Comparison of ENCODE assay signal across 8 cellular contexts in the genomic region with DNA sequence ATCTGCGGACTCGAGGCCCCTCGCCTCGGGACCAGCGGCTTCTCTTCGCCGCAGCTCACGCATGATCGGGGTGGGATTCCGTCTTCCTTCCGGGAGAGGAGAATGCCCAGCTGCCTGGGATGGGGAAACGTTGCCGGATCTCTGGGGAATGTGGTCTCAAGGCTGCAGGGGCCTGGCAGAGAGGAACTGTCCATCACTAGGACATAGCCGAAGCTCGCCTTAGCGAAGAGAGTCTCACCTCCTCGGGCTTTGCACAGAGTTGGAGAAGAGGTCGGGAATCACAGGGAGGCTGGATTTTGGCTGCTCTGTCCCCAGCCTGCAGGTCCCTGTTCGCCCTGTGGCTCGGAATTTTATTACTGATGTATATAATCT. TPM values are rescaled to one million over a fixed set of nuclear protein-coding genes. Genes with fewer than 3 reads are reported as not detected.
DNase-seq lines count a peak whose midpoint lies in the region; FAIRE-seq and TF ChIP-seq lines count a peak whose summit lies in the region.

No MANE protein-coding gene starts in this region.

- H3K4me1 ChIP-seq in HUES6 (ENCODE audit: control insufficient read depth, insufficient read depth, low read length) (peaks cover 25% of the 10 kb centered on the region), kidney (ENCODE audit: control insufficient read depth in 1 of 2, insufficient read depth in 1 of 2, low read depth in 1 of 2, low read length in 2 of 2) (peaks cover 4 to 7% of the 10 kb centered on the region in 2 donors), subcutaneous abdominal adipose tissue (ENCODE audit: control insufficient read depth in 5 of 5, insufficient read depth in 5 of 5, low read length in 5 of 5) (peaks cover 0 to 27% (median 22%) of the 10 kb centered on the region in 5 donors)

- H3K9ac ChIP-seq in HUES6 (ENCODE audit: low read length) (peak overlapping the region; percentile 97), kidney (ENCODE audit: low read length in 2 of 2) (peak overlapping the region; percentile 33 to 73), subcutaneous abdominal adipose tissue (ENCODE audit: low read length in 5 of 5) (peak overlapping the region in 3 of 5 donors; percentile 62 to 72 (median 65))

- H3K27me3 Mint-ChIP-seq in brain, result peaks cover 5% of the 10 kb centered on the region

- H3K4me3 Mint-ChIP-seq in brain, result peak overlapping the region; percentile 91 to 96 (median 93)

- H3K27me3 ChIP-seq in HUES6 (ENCODE audit: control insufficient read depth, insufficient read depth, low read length), result no peaks in the 10 kb centered on the region
- H3K27me3 ChIP-seq in subcutaneous abdominal adipose tissue (ENCODE audit: control insufficient read depth in 5 of 5, insufficient read depth in 4 of 5, low read length in 5 of 5), result peaks cover 0 to 4% (median 0%) of the 10 kb centered on the region in 5 donors

- DNase-seq in C1 segment of cervical spinal cord (lab: John Stamatoyannopoulos, UW) (peak in 8 of 14 donors; percentile 6 to 38 (median 12)), kidney (peak; percentile 70), mesenteric fat pad (ENCODE audit: low spot score) (no peak), CD1c-positive myeloid dendritic cell (ENCODE audit: extremely low spot score) (no peak), OCI-M1 (lab: John Stamatoyannopoulos, UW) (no peak)

- H3K4me1 Mint-ChIP-seq in brain, result peaks cover 37% of the 10 kb centered on the region

- H3K36me3 Mint-ChIP-seq in brain, result peaks cover 14% of the 10 kb centered on the region

- no peaks in the 10 kb centered on the region for H3K9me3 ChIP-seq in HUES6 (ENCODE audit: control insufficient read depth, insufficient read depth, low read depth, low read length)
- H3K9me3 ChIP-seq in kidney (ENCODE audit: control insufficient read depth in 1 of 2, low read length in 2 of 2), result no peaks in the 10 kb centered on the region
- no peaks in the 10 kb centered on the region for H3K9me3 ChIP-seq in subcutaneous abdominal adipose tissue (ENCODE audit: control insufficient read depth in 5 of 5, low read length in 5 of 5)

- peaks cover 26% of the 10 kb centered on the region for H3K36me3 ChIP-seq in HUES6 (ENCODE audit: control insufficient read depth, insufficient read depth, low read length)
- H3K36me3 ChIP-seq in kidney (ENCODE audit: control insufficient read depth in 1 of 2, insufficient read depth in 2 of 2, low read length in 2 of 2), result no peaks in the 10 kb centered on the region
- H3K36me3 ChIP-seq in subcutaneous abdominal adipose tissue (ENCODE audit: control insufficient read depth in 5 of 5, insufficient read depth in 5 of 5, low read length in 5 of 5), result no peaks in the 10 kb centered on the region

- H3K9me3 Mint-ChIP-seq in brain, result peaks cover 0 to 3% (median 0%) of the 10 kb centered on the region in 5 experiments

- TF ChIP-seq CTCF in brain (conservative IDR thresholded peaks at IDR 0.05) (no peak), kidney (IDR thresholded peaks at IDR 0.05; ENCODE audit: borderline replicate concordance, extremely low read depth, insufficient read depth) (no peak)

- peak overlapping the region; percentile 58 to 100 (median 90) for H3K27ac Mint-ChIP-seq in brain

- H3K4me3 ChIP-seq in HUES6 (ENCODE audit: low read depth, low read length) (peak overlapping the region; percentile 87), kidney (ENCODE audit: low read length in 2 of 2) (peak overlapping the region; percentile 64 to 83), subcutaneous abdominal adipose tissue (ENCODE audit: low read depth in 1 of 5, low read length in 5 of 5) (peak overlapping the region; percentile 52 to 81 (median 75))

- intact Hi-C loops in kidney (cut with DNase I), result no loop called here

- H3K27ac ChIP-seq in HUES6 (ENCODE audit: low read depth, low read length) (peak overlapping the region; percentile 93), kidney (ENCODE audit: low read depth in 2 of 2, low read length in 2 of 2) (peak overlapping the region in 1 of 2 donors; percentile 98), subcutaneous abdominal adipose tissue (ENCODE audit: low read depth, low read length) (no peak overlapping the region)

- no peak for FAIRE-seq in kidney (lab: Jason Lieb, UNC)

RNA-seq across cellular contexts. Expression of a gene that starts 1.4 kb away (rescaled TPM):
- polyA plus RNA-seq in brain (ENCODE audit: insufficient read depth, low read depth, low replicate concordance) (13.1 TPM), kidney (ENCODE audit: insufficient read depth, low read depth, low replicate concordance) (13.2 TPM)
- total RNA-seq in kidney (60.3 TPM), mesenteric fat pad (33.7 TPM)

Comparison
In these comparisons a context has a peak if more than half of its experiments do, and no peak if none do; other contexts are left out.
1. DNase-seq: peak in C1 segment of cervical spinal cord (8 of 14) and kidney (single experiment); none in mesenteric fat pad (single experiment), CD1c-positive myeloid dendritic cell (single experiment) and OCI-M1 (single experiment).
2. Peak in every context shown above with its lines, with median percentiles within 50 percentile points of each other: H3K4me3 ChIP-seq and H3K9ac ChIP-seq.